ENCODE assay signal across 8 cellular contexts in the genomic region with DNA sequence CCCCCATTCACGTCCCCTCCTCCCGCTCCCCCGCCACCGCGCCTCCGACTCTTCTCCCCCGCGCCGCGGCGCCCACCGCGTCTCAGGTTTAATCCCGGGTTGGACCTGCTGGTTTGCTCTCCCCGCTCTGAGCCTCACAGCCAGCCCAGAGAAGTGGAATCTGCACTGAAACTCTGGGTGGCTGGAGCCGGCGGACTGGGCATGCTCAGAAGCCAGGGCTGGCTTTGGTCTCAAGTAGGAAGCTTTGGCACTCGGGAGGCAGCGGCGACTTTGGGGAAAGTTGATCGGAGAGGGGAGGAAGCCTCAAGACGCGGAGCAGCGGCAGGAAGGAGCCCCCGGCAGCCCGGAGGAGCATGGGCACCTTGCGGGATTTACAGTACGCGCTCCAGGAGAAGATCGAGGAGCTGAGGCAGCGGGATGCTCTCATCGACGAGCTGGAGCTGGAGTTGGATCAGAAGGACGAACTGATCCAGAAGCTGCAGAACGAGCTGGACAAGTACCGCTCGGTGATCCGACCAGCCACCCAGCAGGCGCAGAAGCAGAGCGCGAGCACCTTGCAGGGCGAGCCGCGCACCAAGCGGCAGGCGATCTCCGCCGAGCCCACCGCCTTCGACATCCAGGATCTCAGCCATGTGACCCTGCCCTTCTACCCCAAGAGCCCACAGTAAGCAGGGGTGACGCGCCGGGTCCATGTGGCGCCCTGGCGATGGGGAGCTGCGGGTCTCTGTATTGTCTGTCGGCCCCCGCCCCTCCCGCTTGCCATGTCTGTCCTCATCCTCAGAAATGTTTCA. TPM values are rescaled to one million over a fixed set of nuclear protein-coding genes. Genes with fewer than 3 reads are reported as not detected.
A peak's percentile ranks its signal among the peaks of the same experiment; 100 is the strongest.
DNase-seq lines count a peak whose midpoint lies in the region; ATAC-seq and TF ChIP-seq lines count a peak whose summit lies in the region.

A gene (plus strand): TSS at position 250 of the 791 bp plus-strand sequence.

- H3K36me3 Mint-ChIP-seq in activated naive CD8-positive, alpha-beta T cell treated with anti-CD3 and anti-CD28 coated beads for 36 hours = no peaks in the 10 kb centered on the region
- H3K36me3 Mint-ChIP-seq in nephron progenitor cell (ENCODE audit: low read depth) = no peaks in the 10 kb centered on the region

- H3K36me3 ChIP-seq in GM06990 (ENCODE audit: control insufficient read depth, insufficient read depth, low read length) = no peaks in the 10 kb centered on the region

- DNase-seq in GM06990 (ENCODE audit: extremely low read depth, insufficient read length) (peak; percentile 10), LoVo (ENCODE audit: low spot score) (peak; percentile 69), glomerular visceral epithelial cell (ENCODE audit: extremely low spot score) (peak; percentile 72), nephron progenitor cell (peak; percentile 86), GM10266 (ENCODE audit: extremely low spot score) (no peak), NOMO-1 treated with DMSO at 0.1 percent for 48 hours (lab: John Stamatoyannopoulos, UW; ENCODE audit: unreplicated experiment) (no peak)
- DNase-seq in activated naive CD8-positive, alpha-beta T cell treated with anti-CD3 and anti-CD28 coated beads for 36 hours = no peak

- H3K9me3 Mint-ChIP-seq in activated naive CD8-positive, alpha-beta T cell treated with anti-CD3 and anti-CD28 coated beads for 36 hours = no peaks in the 10 kb centered on the region
- H3K9me3 Mint-ChIP-seq in nephron progenitor cell = no peaks in the 10 kb centered on the region

- H3K27me3 Mint-ChIP-seq in activated naive CD8-positive, alpha-beta T cell treated with anti-CD3 and anti-CD28 coated beads for 36 hours = peaks cover 57% of the 10 kb centered on the region
- peaks cover 30% of the 10 kb centered on the region for H3K27me3 Mint-ChIP-seq in nephron progenitor cell (ENCODE audit: low read depth, poor library complexity)

- peak within 1 kb of the TSS; percentile 2 for H3K4me3 ChIP-seq in GM06990 (replicated peaks; ENCODE audit: low read depth, low read length)

- no peak within 1 kb of the TSS for H3K27ac Mint-ChIP-seq in activated naive CD8-positive, alpha-beta T cell treated with anti-CD3 and anti-CD28 coated beads for 36 hours
- H3K27ac Mint-ChIP-seq in nephron progenitor cell = peak within 1 kb of the TSS; percentile 55

- ATAC-seq in GM21390 (IDR thresholded peaks at IDR 0.05; ENCODE audit: unreplicated experiment) = no peak

- peaks cover 7% of the 10 kb centered on the region for H3K4me1 Mint-ChIP-seq in activated naive CD8-positive, alpha-beta T cell treated with anti-CD3 and anti-CD28 coated beads for 36 hours
- H3K4me1 Mint-ChIP-seq in nephron progenitor cell = peaks cover 33% of the 10 kb centered on the region

- H3K27me3 ChIP-seq in GM06990 (replicated peaks; ENCODE audit: control insufficient read depth, insufficient read depth, low read length) = peaks cover 3% of the 10 kb centered on the region

- TF ChIP-seq CTCF in GM06990 (IDR thresholded peaks at IDR 0.05; ENCODE audit: insufficient read depth, low read length, poor library complexity, severe bottlenecking) (no peak), nephron progenitor cell (IDR thresholded peaks at IDR 0.05) (no peak), GM10266 (IDR thresholded peaks at IDR 0.05; ENCODE audit: control insufficient read depth, insufficient read depth, low read depth, missing control alignments) (no peak)

- peak within 1 kb of the TSS; percentile 49 for H3K4me3 Mint-ChIP-seq in activated naive CD8-positive, alpha-beta T cell treated with anti-CD3 and anti-CD28 coated beads for 36 hours
- H3K4me3 Mint-ChIP-seq in nephron progenitor cell = peak within 1 kb of the TSS; percentile 96

RNA-seq across cellular contexts. Expression of the gene that starts here (rescaled TPM):
- not detected for total RNA-seq in activated naive CD8-positive, alpha-beta T cell treated with anti-CD3 and anti-CD28 coated beads for 36 hours

Comparison
In these comparisons a context has a peak if more than half of its experiments do, and no peak if none do; other contexts are left out.
1. DNase-seq: peak in GM06990 (single experiment), LoVo (single experiment), glomerular visceral epithelial cell (single experiment) and nephron progenitor cell (single experiment); none in activated naive CD8-positive, alpha-beta T cell treated with anti-CD3 and anti-CD28 coated beads for 36 hours (single experiment), GM10266 (single experiment) and NOMO-1 treated with DMSO at 0.1 percent for 48 hours (single experiment).